Comparison of ENCODE assay signal across 16 cellular contexts in the genomic region with DNA sequence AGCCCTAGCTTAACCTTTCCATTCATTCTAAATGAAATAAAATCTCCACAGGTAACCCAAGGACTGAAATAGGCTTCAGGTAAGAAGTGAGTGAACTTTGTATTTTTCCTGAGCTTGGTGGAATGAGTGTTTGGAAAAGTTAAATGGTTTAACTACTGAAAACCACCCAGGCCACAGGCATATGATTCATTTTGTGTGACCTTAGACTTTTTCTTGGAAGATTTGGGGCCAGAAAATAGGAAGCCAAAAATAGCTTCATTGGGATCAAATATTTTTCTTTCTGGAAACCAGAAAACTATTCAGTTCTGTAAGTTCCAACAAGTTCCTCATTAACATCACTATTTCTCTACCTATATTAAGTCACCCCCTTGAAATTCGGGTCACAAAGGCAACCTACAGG.
"Had no signal": no experiment of that assay in that cellular context is flagged by ENCODE, and none has a peak within 500 bp of the region (broad histone marks: within the 10 kb centered on the region; RNA-seq: fewer than 3 reads in every experiment).

No MANE protein-coding gene starts in this region.

- H3K4me3 Mint-ChIP-seq: activated CD4-positive, alpha-beta T cell treated with anti-CD3 and anti-CD28 coated beads for 36 hours; activated naive CD8-positive, alpha-beta T cell; endodermal cell; memory B cell; naive thymus-derived CD4-positive, alpha-beta T cell; neural progenitor cell; T-helper 2 cell treated with Interferon-gamma antibody and Interleukin-4, amounts not matched to agents 5 μg/mL and 100 μg/mL, for 36 hours; WTC11 had no signal

- H3K9me2 ChIP-seq: SK-N-SH had no signal

- H3K9me3 ChIP-seq: colonic mucosa, prostate gland, right atrium auricular region, SK-N-SH, upper lobe of right lung had no signal

- H3K4me1 ChIP-seq: neural progenitor cell, prostate gland, right atrium auricular region, upper lobe of right lung had no signal

- ATAC-seq: naive thymus-derived CD4-positive, alpha-beta T cell; upper lobe of right lung; WTC11 had no signal

- H3K27me3 ChIP-seq: brain microvascular endothelial cell, colonic mucosa, neural progenitor cell, right atrium auricular region, upper lobe of right lung had no signal

- H3K9me3 Mint-ChIP-seq: memory B cell; T-helper 2 cell treated with Interferon-gamma antibody and Interleukin-4, amounts not matched to agents 5 μg/mL and 100 μg/mL, for 36 hours had no signal

- H3K36me3 ChIP-seq: brain microvascular endothelial cell, colonic mucosa, neural progenitor cell, prostate gland, right atrium auricular region, upper lobe of right lung had no signal

- DNase-seq: activated CD4-positive, alpha-beta T cell treated with anti-CD3 and anti-CD28 coated beads for 36 hours; activated CD4-positive, alpha-beta T cell treated with anti-CD3 and anti-CD28 coated beads, Interleukin-2, amount 50 U/mL, for 48 hours; central memory CD4-positive, alpha-beta T cell; colonic mucosa; endodermal cell; naive thymus-derived CD4-positive, alpha-beta T cell; SK-N-SH; upper lobe of right lung had no signal

- H3K4me3 ChIP-seq: colonic mucosa, neural progenitor cell, prostate gland, right atrium auricular region, upper lobe of right lung had no signal

- H3K9ac ChIP-seq: neural progenitor cell, SK-N-SH had no signal

- H3K36me3 Mint-ChIP-seq: memory B cell had no signal

- H3K4me2 ChIP-seq: neural progenitor cell, SK-N-SH had no signal

- H3K27ac Mint-ChIP-seq: endodermal cell; neural progenitor cell; T-helper 2 cell treated with Interferon-gamma antibody and Interleukin-4, amounts not matched to agents 5 μg/mL and 100 μg/mL, for 36 hours; WTC11 had no signal

- H3K27ac ChIP-seq: brain microvascular endothelial cell, colonic mucosa, neural progenitor cell, prostate gland, right atrium auricular region, upper lobe of right lung had no signal

- H3K27me3 Mint-ChIP-seq: activated CD4-positive, alpha-beta T cell treated with anti-CD3 and anti-CD28 coated beads for 36 hours; activated naive CD8-positive, alpha-beta T cell; memory B cell; naive thymus-derived CD4-positive, alpha-beta T cell had no signal

- H2AFZ ChIP-seq: neural progenitor cell had no signal
